In genomic region chrX:153871451-153871850, GRCh38 we compare ENCODE assay signal across 2 cellular contexts.
TF ChIP-seq lines count a peak whose summit lies in the region.

No MANE protein-coding gene starts in this region.

TF ChIP-seq in GM23338, 12 proteins besides CTCF, POLR2A, EP300 and RAD21 (continued from another document):
- TF ChIP-seq REST (IDR thresholded peaks at IDR 0.05; ENCODE audit: unreplicated experiment) (no peak), STAT1 (IDR thresholded peaks at IDR 0.05; ENCODE audit: unreplicated experiment) (no peak), EZH2phosphoT487 (IDR thresholded peaks at IDR 0.05; ENCODE audit: unreplicated experiment) (no peak), ZNF114 (CRISPR knock-in tag; IDR thresholded peaks at IDR 0.05) (no peak), JUNB (IDR thresholded peaks at IDR 0.05; ENCODE audit: unreplicated experiment) (no peak), NANOG (IDR thresholded peaks at IDR 0.05; ENCODE audit: borderline replicate concordance) (no peak), CREB1 (CRISPR knock-in tag; IDR thresholded peaks at IDR 0.05; ENCODE audit: low read depth) (no peak), EZH2 (IDR thresholded peaks at IDR 0.05; ENCODE audit: low read depth, unreplicated experiment) (no peak), ZNF462 (CRISPR knock-in tag; IDR thresholded peaks at IDR 0.05) (no peak)

TF ChIP-seq in neural cell, 6 proteins besides CTCF, POLR2A, EP300 and RAD21 (continued from another document):
- peak; percentile 67 for TF ChIP-seq MXI1 (conservative IDR thresholded peaks at IDR 0.05; ENCODE audit: poor library complexity, severe bottlenecking)
